31 cellular contexts compared by ENCODE assay signal in the genomic region with DNA sequence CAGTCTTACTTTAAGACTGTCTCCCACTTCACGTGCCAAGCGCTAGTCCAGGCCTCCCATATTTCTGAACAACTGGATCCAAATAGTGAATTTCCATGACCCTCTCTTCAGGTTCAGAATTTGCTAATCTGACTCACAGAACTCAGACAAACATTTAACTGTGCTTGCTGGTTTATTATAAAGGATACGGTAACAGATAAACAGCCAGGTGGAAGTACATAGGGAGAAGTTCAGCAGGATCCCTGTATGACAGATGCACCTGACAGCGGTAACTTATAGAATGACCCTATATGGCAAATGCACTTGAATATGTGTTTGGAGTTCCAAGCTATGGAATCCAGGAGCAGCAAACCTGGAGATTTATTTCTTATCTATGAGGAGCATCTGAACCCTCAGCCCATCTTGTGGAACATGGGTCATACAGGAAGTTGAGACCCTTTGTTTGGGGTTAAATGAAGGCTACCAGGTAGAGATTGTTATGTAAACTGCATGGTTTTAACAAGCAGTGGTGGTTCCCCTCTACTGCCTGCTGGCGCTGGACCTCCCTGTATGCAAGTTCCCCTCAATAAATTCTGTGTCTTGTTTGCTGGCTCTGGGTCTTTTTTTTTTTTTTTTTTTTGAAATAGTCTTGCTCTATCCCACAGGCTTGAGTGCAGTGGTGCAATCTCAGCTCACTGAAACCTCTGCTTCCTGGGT.
"Had no signal": no experiment of that assay in that cellular context is flagged by ENCODE, and none has a peak within 500 bp of the region (broad histone marks: within the 10 kb centered on the region; RNA-seq: fewer than 3 reads in every experiment).

No MANE protein-coding gene starts in this region.

- H3K4me1 ChIP-seq: parathyroid adenoma, psoas muscle, right lobe of liver, sigmoid colon, suprapubic skin, testis, tibial artery, transverse colon, upper lobe of right lung, uterus had no signal

- H3K36me3 Mint-ChIP-seq: natural killer cell treated with Interleukin-12 subunit alpha and Interleukin-12 subunit beta and Interleukin-15 and Interleukin-18, amount 100 ng/mL, for 72 hours; stimulated activated memory B cell treated with anti-CD40 and anti-IgM and Interleukin-4, amounts not matched to agents 10 μg/mL and 1 μg/mL and 100 μg/mL, for 72 hours; type B pancreatic cell had no signal

- ATAC-seq: naive thymus-derived CD8-positive, alpha-beta T cell; natural killer cell treated with Interleukin-12 subunit alpha and Interleukin-12 subunit beta and Interleukin-15 and Interleukin-18, amount 100 ng/mL, for 72 hours; psoas muscle; right cardiac atrium; right lobe of liver; stimulated activated memory B cell treated with anti-CD40 and anti-IgM and Interleukin-4, amounts not matched to agents 10 μg/mL and 1 μg/mL and 100 μg/mL, for 72 hours; stimulated activated naive CD8-positive, alpha-beta T cell treated with anti-CD3 and anti-CD28 coated beads, Interleukin-15, amount 100 ng/mL, for 72 hours; stimulated activated naive CD8-positive, alpha-beta T cell treated with anti-CD3 and anti-CD28 coated beads, Interleukin-15, Interleukin-2, amounts not matched to agents 100 U/mL and 50 U/mL, for 24 hours; upper lobe of right lung had no signal

- H3K9ac ChIP-seq: parathyroid adenoma had no signal

- H3K27ac Mint-ChIP-seq: naive thymus-derived CD8-positive, alpha-beta T cell; natural killer cell treated with Interleukin-12 subunit alpha and Interleukin-12 subunit beta and Interleukin-15 and Interleukin-18, amount 100 ng/mL, for 72 hours; nephron progenitor cell; progenitor cell of endocrine pancreas; stimulated activated memory B cell treated with anti-CD40 and anti-IgM and Interleukin-4, amounts not matched to agents 10 μg/mL and 1 μg/mL and 100 μg/mL, for 72 hours; stimulated activated naive CD8-positive, alpha-beta T cell treated with anti-CD3 and anti-CD28 coated beads, Interleukin-15, amount 100 ng/mL, for 72 hours; type B pancreatic cell had no signal

- DNase-seq: naive thymus-derived CD8-positive, alpha-beta T cell; nephron progenitor cell; nucleus accumbens; posterior cingulate gyrus; psoas muscle; right cardiac atrium; right lobe of liver; sigmoid colon; small intestine; stimulated activated CD4-positive, alpha-beta T cell treated with anti-CD3 and anti-CD28 coated beads, Interleukin-15, amount 100 ng/mL, for 24 hours; stimulated activated CD4-positive, alpha-beta T cell treated with anti-CD3 and anti-CD28 coated beads, Interleukin-2, amount 100 ng/mL, for 24 hours; stimulated activated CD4-positive, alpha-beta T cell treated with anti-CD3 and anti-CD28 coated beads, Interleukin-4, amount 100 ng/mL, for 1 hour; stimulated activated CD4-positive, alpha-beta T cell treated with anti-CD3 and anti-CD28 coated beads, Interleukin-4, amount 100 ng/mL, for 4 hours; stimulated activated CD8-positive, alpha-beta memory T cell treated with anti-CD3 and anti-CD28 coated beads, Interleukin-4, amount 100 ng/mL, for 48 hours; stimulated activated naive CD4-positive, alpha-beta T cell; stimulated activated naive CD8-positive, alpha-beta T cell treated with anti-CD3 and anti-CD28 coated beads, Interleukin-15, amount 100 ng/mL, for 72 hours; stimulated activated naive CD8-positive, alpha-beta T cell treated with anti-CD3 and anti-CD28 coated beads, Interleukin-15, Interleukin-2, amounts not matched to agents 100 U/mL and 50 U/mL, for 24 hours; substantia nigra; testis; tibial artery; transverse colon; upper lobe of right lung; uterus had no signal

- H3K4me1 Mint-ChIP-seq: naive thymus-derived CD8-positive, alpha-beta T cell; stimulated activated memory B cell treated with anti-CD40 and anti-IgM and Interleukin-4, amounts not matched to agents 10 μg/mL and 1 μg/mL and 100 μg/mL, for 72 hours; stimulated activated naive CD8-positive, alpha-beta T cell treated with anti-CD3 and anti-CD28 coated beads, Interleukin-15, amount 100 ng/mL, for 72 hours had no signal

- H3K36me3 ChIP-seq: neutrophil, right lobe of liver, sigmoid colon, suprapubic skin, tibial artery, transverse colon, upper lobe of right lung, uterus had no signal

- H3K9me3 ChIP-seq: neutrophil, right lobe of liver, sigmoid colon, suprapubic skin, testis, tibial artery, transverse colon, upper lobe of right lung, uterus had no signal

- H3K4me3 ChIP-seq: psoas muscle, right lobe of liver, sigmoid colon, suprapubic skin, testis, tibial artery, transverse colon, upper lobe of right lung, uterus had no signal

- H3K27ac ChIP-seq: neutrophil, parathyroid adenoma, psoas muscle, right lobe of liver, sigmoid colon, suprapubic skin, testis, tibial artery, transverse colon, upper lobe of right lung, uterus had no signal

- H3K27me3 ChIP-seq: neutrophil, right lobe of liver, sigmoid colon, suprapubic skin, testis, tibial artery, transverse colon, upper lobe of right lung, uterus had no signal

- FAIRE-seq: small intestine had no signal

- H3K27me3 Mint-ChIP-seq: natural killer cell treated with Interleukin-12 subunit alpha and Interleukin-12 subunit beta and Interleukin-15 and Interleukin-18, amount 100 ng/mL, for 72 hours; stimulated activated memory B cell treated with anti-CD40 and anti-IgM and Interleukin-4, amounts not matched to agents 10 μg/mL and 1 μg/mL and 100 μg/mL, for 72 hours; stimulated activated naive CD8-positive, alpha-beta T cell treated with anti-CD3 and anti-CD28 coated beads, Interleukin-15, amount 100 ng/mL, for 72 hours had no signal

- H2AFZ ChIP-seq: parathyroid adenoma had no signal

- H3K79me2 ChIP-seq: parathyroid adenoma had no signal

- H3K4me3 Mint-ChIP-seq: naive thymus-derived CD8-positive, alpha-beta T cell; natural killer cell treated with Interleukin-12 subunit alpha and Interleukin-12 subunit beta and Interleukin-15 and Interleukin-18, amount 100 ng/mL, for 72 hours; nephron progenitor cell; neural crest cell; stimulated activated memory B cell treated with anti-CD40 and anti-IgM and Interleukin-4, amounts not matched to agents 10 μg/mL and 1 μg/mL and 100 μg/mL, for 72 hours; stimulated activated naive CD8-positive, alpha-beta T cell treated with anti-CD3 and anti-CD28 coated beads, Interleukin-15, amount 100 ng/mL, for 72 hours; type B pancreatic cell had no signal
